ENCODE assay signal across 8 cellular contexts in the genomic region with DNA sequence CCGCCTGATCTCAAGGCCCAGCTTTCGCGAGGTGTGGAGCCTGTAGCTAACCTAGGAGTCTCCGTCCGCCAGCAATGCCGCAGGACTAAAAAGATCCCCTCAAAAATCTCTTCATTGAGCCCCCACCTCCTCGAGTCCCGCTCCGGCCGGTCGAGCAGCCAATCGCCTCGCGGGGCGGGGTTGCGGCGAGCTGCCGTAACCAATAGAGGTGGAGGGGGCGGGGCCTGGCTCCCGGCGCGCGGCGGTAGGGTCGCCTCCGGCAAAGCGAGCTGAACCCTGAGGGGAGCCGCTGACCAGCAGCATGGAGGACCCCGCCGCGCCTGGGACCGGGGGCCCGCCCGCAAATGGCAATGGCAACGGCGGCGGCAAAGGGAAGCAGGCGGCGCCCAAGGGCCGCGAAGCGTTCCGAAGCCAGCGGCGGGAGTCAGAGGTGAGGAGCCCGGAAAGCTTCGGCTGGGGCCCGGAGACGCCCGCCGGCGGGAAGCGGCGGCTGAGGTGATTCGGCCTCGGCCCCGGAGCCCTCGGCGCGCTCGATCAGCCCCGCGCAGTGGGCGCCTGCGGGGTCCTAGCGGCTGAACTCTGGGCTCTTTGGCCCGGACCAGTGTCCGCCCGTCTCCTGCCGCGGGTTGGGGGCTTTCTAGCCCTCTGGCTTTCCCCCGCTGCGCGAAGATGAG. TPM values are rescaled to one million over a fixed set of nuclear protein-coding genes. Genes with fewer than 3 reads are reported as not detected.
DNase-seq lines count a peak whose midpoint lies in the region; ATAC-seq, FAIRE-seq and TF ChIP-seq lines count a peak whose summit lies in the region.

TSS of gene STRIP2 (plus strand) at position 261 of the 674 bp plus-strand sequence. CDS start at position 302, 41 bp downstream.

- H3K27ac Mint-ChIP-seq in mesothelial cell of epicardium, result peak within 1 kb of the TSS; percentile 35

- peaks cover 10% of the 10 kb centered on the region for H3K4me1 Mint-ChIP-seq in mesothelial cell of epicardium

- H3K9ac ChIP-seq in endocrine pancreas (ENCODE audit: control insufficient read depth, insufficient read depth, low read length), result peak within 1 kb of the TSS; percentile 62

- TF ChIP-seq CTCF in D721Med (IDR thresholded peaks at IDR 0.05; ENCODE audit: insufficient read depth, missing control alignments) (no peak), mesothelial cell of epicardium (IDR thresholded peaks at IDR 0.05; ENCODE audit: unreplicated experiment) (no peak)

- FAIRE-seq in D721Med (lab: Jason Lieb, UNC), result no peak

- no peaks in the 10 kb centered on the region for H3K4me1 ChIP-seq in endocrine pancreas (ENCODE audit: control insufficient read depth, insufficient read depth, low read length)

- H3K4me3 ChIP-seq in endocrine pancreas (ENCODE audit: control insufficient read depth, insufficient read depth, low read length), result peak within 1 kb of the TSS; percentile 60

- H3K9me3 ChIP-seq in endocrine pancreas (ENCODE audit: control insufficient read depth, low read length), result no peaks in the 10 kb centered on the region

- peaks cover 46% of the 10 kb centered on the region for H3K27me3 Mint-ChIP-seq in mesothelial cell of epicardium (ENCODE audit: low read depth)

- DNase-seq in D721Med (ENCODE audit: insufficient read length, low spot score) (peak; percentile 74), HUDEP-2 (lab: John Stamatoyannopoulos, UW; ENCODE audit: unreplicated experiment in 76 of 76) (peak in 75 of 76 experiments; percentile 5 to 95 (median 83)), NOMO-1 treated with DMSO at 0.1 percent for 48 hours (lab: John Stamatoyannopoulos, UW; ENCODE audit: unreplicated experiment) (peak; percentile 65), mesothelial cell of epicardium (ENCODE audit: low spot score in 2 of 2, unreplicated experiment in 2 of 2) (peak; percentile 89 to 92)
- peak; percentile 84 to 95 (median 85) for DNase-seq in activated CD8-positive, alpha-beta memory T cell treated with anti-CD3 and anti-CD28 coated beads for 48 hours (ENCODE audit: low read depth in 2 of 3, low spot score in 2 of 3)
- DNase-seq in stimulated activated CD8-positive, alpha-beta memory T cell treated with anti-CD3 and anti-CD28 coated beads, Interleukin-15, amount 100 ng/mL, for 4 hours (ENCODE audit: low read depth in 2 of 2), result peak; percentile 78 to 79

- no peaks in the 10 kb centered on the region for H3K9me3 Mint-ChIP-seq in mesothelial cell of epicardium

- peak within 1 kb of the TSS; percentile 81 for H3K4me3 Mint-ChIP-seq in mesothelial cell of epicardium

- ATAC-seq in GM21423 (IDR thresholded peaks at IDR 0.05; ENCODE audit: unreplicated experiment), result peak; percentile 95

- peaks cover 3% of the 10 kb centered on the region for H3K36me3 Mint-ChIP-seq in mesothelial cell of epicardium

- H3K27me3 ChIP-seq in endocrine pancreas (ENCODE audit: control insufficient read depth, insufficient read depth, low read length), result no peaks in the 10 kb centered on the region

- H3K36me3 ChIP-seq in endocrine pancreas (ENCODE audit: control insufficient read depth, insufficient read depth, low read length), result no peaks in the 10 kb centered on the region

RNA-seq across cellular contexts. Expression of gene STRIP2, which starts in this region (rescaled TPM):
- total RNA-seq in mesothelial cell of epicardium, result 1.8 to 1.9 TPM (median 1.9 TPM) in 3 replicates

Comparison
In these comparisons a context has a peak if more than half of its experiments do, and no peak if none do; other contexts are left out.
1. Peak in every context shown above with its lines: DNase-seq, ATAC-seq and H3K4me3 ChIP-seq.